Comparison of ENCODE assay signal across 9 cellular contexts in genomic region chr17:50935201-50936124, GRCh38.
DNase-seq lines count a peak whose midpoint lies in the region; ATAC-seq and TF ChIP-seq lines count a peak whose summit lies in the region.
"Had no signal": no experiment of that assay in that cellular context is flagged by ENCODE, and none has a peak within 500 bp of the region (broad histone marks: within the 10 kb centered on the region; RNA-seq: fewer than 3 reads in every experiment).

No MANE protein-coding gene starts in this region.

- H3K36me3 Mint-ChIP-seq in brain: no peaks in the 10 kb centered on the region

- no peaks in the 10 kb centered on the region for H3K9me3 Mint-ChIP-seq in brain
- H3K9me3 Mint-ChIP-seq: activated T-cell treated with anti-CD3 and anti-CD28 coated beads, Interleukin-2, amount 50 U/mL, for 24 hours had no signal

- peak overlapping the region; percentile 49 to 71 (median 70) for H3K27ac ChIP-seq in thyroid gland
- H3K27ac ChIP-seq: SJSA1 had no signal

- 66 to 82% methylated on average over 13 to 19 of the region's 19 CpGs for WGBS in thyroid gland, 2 donors

- H3K4me1 Mint-ChIP-seq in brain: peaks cover 52% of the 10 kb centered on the region

- H3K27ac Mint-ChIP-seq in brain: peak overlapping the region in 3 of 5 experiments; percentile 58 to 90 (median 59)
- H3K27ac Mint-ChIP-seq: activated T-cell treated with anti-CD3 and anti-CD28 coated beads, Interleukin-2, amount 50 U/mL, for 24 hours had no signal

- CTCF ChIA-PET in HEK293T (lab: Yijun Ruan, JAX): interaction anchor here (1.6 kb wide), 1 partner anchor 83 kb away, joined by 10 read pairs; no protein-coding TSS in a partner anchor

- peaks cover 13 to 23% of the 10 kb centered on the region in 2 donors for H3K4me1 ChIP-seq in thyroid gland

- intact Hi-C loops in left colon (cut with DNase I, micrococcal nuclease): no loop called here
- intact Hi-C loops in thyroid gland (cut with DNase I): no loop called here

- H3K27me3 Mint-ChIP-seq in brain: no peaks in the 10 kb centered on the region
- H3K27me3 Mint-ChIP-seq: activated T-cell treated with anti-CD3 and anti-CD28 coated beads, Interleukin-2, amount 50 U/mL, for 24 hours had no signal

- peak; percentile 61 for ATAC-seq in left colon

- no peak overlapping the region for H3K4me3 Mint-ChIP-seq in brain
- H3K4me3 Mint-ChIP-seq: activated T-cell treated with anti-CD3 and anti-CD28 coated beads, Interleukin-2, amount 50 U/mL, for 24 hours had no signal

- POLR2A ChIA-PET in HEK293T (lab: Yijun Ruan, JAX): interaction anchor here (0.6 to 4.2 kb wide), 2 partner anchors 69 to 231 kb away, joined by 3 to 32 read pairs; partner anchors contain the start of genes NME2 and TOB1

- DNase-seq in MV-4-11 (lab: John Stamatoyannopoulos, UW): peak; percentile 81
- peak; percentile 65 to 77 for DNase-seq in left colon
- peak; percentile 70 to 72 for DNase-seq in thyroid gland
- no peak for DNase-seq in activated CD4-positive, alpha-beta T cell treated with anti-CD3 and anti-CD28 coated beads for 4 hours
- no peak for DNase-seq in HEK293T (ENCODE audit: extremely low spot score)
- DNase-seq in stimulated activated CD4-positive, alpha-beta T cell treated with anti-CD3 and anti-CD28 coated beads, Interleukin-15, amount 100 ng/mL, for 24 hours: no peak
- DNase-seq: activated T-cell treated with anti-CD3 and anti-CD28 coated beads, Interleukin-2, amount 50 U/mL, for 24 hours had no signal

- H3K36me3 ChIP-seq in thyroid gland: no peaks in the 10 kb centered on the region
- H3K36me3 ChIP-seq: SJSA1 had no signal

- no peaks in the 10 kb centered on the region for H3K27me3 ChIP-seq in thyroid gland
- H3K27me3 ChIP-seq: SJSA1 had no signal

- no peaks in the 10 kb centered on the region for H3K9me3 ChIP-seq in thyroid gland
- H3K9me3 ChIP-seq: SJSA1 had no signal

- no peak overlapping the region for H3K4me3 ChIP-seq in thyroid gland (replicated peaks in 1 of 3)
- H3K4me3 ChIP-seq: SJSA1 had no signal

- peak in 1 of 2 donors; percentile 29 for TF ChIP-seq POLR2A in thyroid gland (IDR thresholded peaks at IDR 0.05)

- no peak for TF ChIP-seq CTCF in brain (conservative IDR thresholded peaks at IDR 0.05)
- TF ChIP-seq CTCF in thyroid gland (IDR thresholded peaks at IDR 0.05): no peak

TF ChIP-seq in HEK293T, 16 proteins besides CTCF, POLR2A, EP300 and RAD21:
- TF ChIP-seq L3MBTL2 (conservative IDR thresholded peaks at IDR 0.05) (no peak), CTBP1 (IDR thresholded peaks at IDR 0.05; ENCODE audit: borderline replicate concordance) (no peak), ARNT (IDR thresholded peaks at IDR 0.05) (no peak), FOXK2 (IDR thresholded peaks at IDR 0.05) (no peak), HDGF (IDR thresholded peaks at IDR 0.05; ENCODE audit: borderline replicate concordance) (no peak), FOXM1 (IDR thresholded peaks at IDR 0.05; ENCODE audit: borderline replicate concordance) (no peak), LEF1 (IDR thresholded peaks at IDR 0.05; ENCODE audit: borderline replicate concordance) (no peak), ELF4 (IDR thresholded peaks at IDR 0.05) (no peak), TARDBP (IDR thresholded peaks at IDR 0.05) (no peak), ZNF384 (IDR thresholded peaks at IDR 0.05) (no peak), PKNOX1 (IDR thresholded peaks at IDR 0.05) (no peak), BHLHE40 (IDR thresholded peaks at IDR 0.05; ENCODE audit: borderline replicate concordance) (no peak)

Comparison
In these comparisons a context has a peak if more than half of its experiments do, and no peak if none do; other contexts are left out.
1. DNase-seq: peak in MV-4-11 (single experiment), left colon (2 of 2) and thyroid gland (2 of 2); none in activated CD4-positive, alpha-beta T cell treated with anti-CD3 and anti-CD28 coated beads for 4 hours (0 of 2), HEK293T (single experiment) and stimulated activated CD4-positive, alpha-beta T cell treated with anti-CD3 and anti-CD28 coated beads, Interleukin-15, amount 100 ng/mL, for 24 hours (single experiment).